Comparison of ENCODE assay signal across 8 cellular contexts in the genomic region with DNA sequence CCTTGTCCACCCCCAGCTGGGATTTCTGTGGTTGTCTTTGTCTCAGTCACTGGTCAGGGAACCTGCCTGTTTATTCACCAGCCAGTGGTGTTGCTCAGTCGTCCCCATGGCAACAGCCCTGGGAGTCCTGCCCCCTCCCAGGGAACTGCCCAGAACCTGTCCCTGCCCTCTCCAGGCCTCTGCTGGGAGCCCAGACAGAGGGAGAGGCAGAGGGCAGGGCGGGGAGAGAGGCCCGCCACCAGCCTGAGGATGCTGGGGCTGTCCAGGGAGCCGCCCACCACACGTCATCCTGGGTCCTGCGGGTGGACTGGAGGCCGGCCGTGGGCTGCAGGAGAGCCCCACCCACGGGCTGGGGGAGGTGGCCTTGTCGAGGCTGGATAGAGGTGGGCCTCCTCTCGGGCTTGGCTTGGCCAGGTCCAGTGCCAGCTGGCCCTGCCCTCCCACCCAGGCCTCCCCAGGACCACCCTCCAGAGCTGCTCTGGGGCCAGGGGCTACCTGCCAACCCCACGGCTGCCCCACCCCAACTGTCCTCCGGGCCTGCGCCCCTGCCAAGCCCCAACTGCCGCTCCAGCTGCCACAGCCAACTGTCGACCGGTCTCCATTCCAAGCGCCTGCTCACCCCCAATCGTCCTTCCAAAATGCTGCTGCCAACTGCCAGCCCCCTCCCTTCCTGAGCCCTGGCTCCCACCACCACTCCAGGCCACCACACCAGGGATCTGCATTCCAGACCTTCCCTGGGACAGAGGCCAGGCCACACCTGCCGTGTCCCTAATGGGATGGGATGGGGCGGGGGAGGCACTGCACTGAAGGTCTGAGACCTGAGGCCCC. TPM values are rescaled to one million over a fixed set of nuclear protein-coding genes. Genes with fewer than 3 reads are reported as not detected.
DNase-seq lines count a peak whose midpoint lies in the region; ATAC-seq, FAIRE-seq and TF ChIP-seq lines count a peak whose summit lies in the region.

No MANE protein-coding gene starts in this region.

- FAIRE-seq in islet of Langerhans (lab: Jason Lieb, UNC), result peak; percentile 9

- peaks cover 21% of the 10 kb centered on the region; the same call in 1 of the 2 replicates for H3K4me1 ChIP-seq in GM23338 (ENCODE audit: insufficient read depth)
- peaks cover 37% of the 10 kb centered on the region for H3K4me1 ChIP-seq in suprapubic skin

- no peaks in the 10 kb centered on the region for H3K9me3 ChIP-seq in suprapubic skin

- H3K27ac ChIP-seq in GM23338 (ENCODE audit: low read depth), result no peak overlapping the region
- peak overlapping the region; percentile 13 for H3K27ac ChIP-seq in caudate nucleus (ENCODE audit: low read depth, low read length)
- peak overlapping the region; percentile 24 for H3K27ac ChIP-seq in suprapubic skin

- H3K27ac Mint-ChIP-seq in GM23338, result peak overlapping the region; percentile 81; the same call in 1 of the 2 replicates

- 0 out of 2 replicates have a peak, but pooled peaks cover 12% of the 10 kb centered on the region for H3F3A ChIP-seq in GM23338 (replicated peaks; ENCODE audit: low read depth)

- DNase-seq in GM23338 (ENCODE audit: low spot score) (peak; percentile 98), NCI-H510A treated with DMSO at 0.1 percent for 48 hours (lab: John Stamatoyannopoulos, UW) (peak; percentile 40), caudate nucleus (lab: John Stamatoyannopoulos, UW) (peak in 33 of 61 donors; percentile 5 to 100 (median 25)), suprapubic skin (ENCODE audit: low spot score in 2 of 2) (peak in 1 of 2 donors; percentile 86)
- DNase-seq in stimulated activated CD4-positive, alpha-beta T cell treated with anti-CD3 and anti-CD28 coated beads, Interleukin-12 subunit alpha, Interleukin-12 subunit beta, amount 100 ng/mL, for 4 hours, result no peak

- H2AFZ ChIP-seq in GM23338, result no peak overlapping the region

- peak; percentile 88 for ATAC-seq in GM23338
- ATAC-seq in HG02798 (IDR thresholded peaks at IDR 0.05; ENCODE audit: poor library complexity, unreplicated experiment), result no peak
- no peak for ATAC-seq in GM18502 (IDR thresholded peaks at IDR 0.05; ENCODE audit: poor library complexity, unreplicated experiment)

- no peaks in the 10 kb centered on the region for H3K79me2 ChIP-seq in GM23338 (replicated peaks; ENCODE audit: insufficient read depth)

- no peak overlapping the region for H3K4me3 Mint-ChIP-seq in GM23338

- H3K4me1 Mint-ChIP-seq in GM23338, result peaks cover 24% of the 10 kb centered on the region

- H3K9me3 Mint-ChIP-seq in GM23338, result no peaks in the 10 kb centered on the region

- 6% methylated on average over 2 of the region's 21 CpGs for WGBS in suprapubic skin

- TF ChIP-seq CTCF in GM23338 (conservative IDR thresholded peaks at IDR 0.05; ENCODE audit: low read depth in 2 of 2) (peak in 1 of 2 experiments; percentile 38; a peak in 3 of 4 replicates), suprapubic skin (IDR thresholded peaks at IDR 0.05) (no peak)

- H3K36me3 ChIP-seq in GM23338 (ENCODE audit: insufficient read depth), result no peaks in the 10 kb centered on the region
- H3K36me3 ChIP-seq in suprapubic skin, result no peaks in the 10 kb centered on the region

- peak overlapping the region; percentile 66 for H3K4me2 ChIP-seq in GM23338

- H3K9me2 ChIP-seq in GM23338 (ENCODE audit: insufficient read depth), result no peaks in the 10 kb centered on the region

- peaks cover 27% of the 10 kb centered on the region for H3K27me3 ChIP-seq in GM23338 (ENCODE audit: insufficient read depth)
- H3K27me3 ChIP-seq in suprapubic skin, result no peaks in the 10 kb centered on the region

- TF ChIP-seq EP300 in suprapubic skin (IDR thresholded peaks at IDR 0.05), result no peak

- H3K4me3 ChIP-seq in GM23338 (peak overlapping the region; percentile 40; the same call in 1 of the 2 replicates), suprapubic skin (no peak overlapping the region)

- no peaks in the 10 kb centered on the region for H4K20me1 ChIP-seq in GM23338 (replicated peaks; ENCODE audit: insufficient read depth)

- H3K27me3 Mint-ChIP-seq in GM23338 (ENCODE audit: insufficient read depth, low read depth, poor library complexity), result peaks cover 19% of the 10 kb centered on the region

- TF ChIP-seq POLR2A in suprapubic skin (IDR thresholded peaks at IDR 0.05), result no peak

- H3K36me3 Mint-ChIP-seq in GM23338 (ENCODE audit: low read depth), result no peaks in the 10 kb centered on the region

TF ChIP-seq in GM23338, 12 proteins besides CTCF, POLR2A, EP300 and RAD21:
- TF ChIP-seq EZH2 (IDR thresholded peaks at IDR 0.05; ENCODE audit: low read depth, unreplicated experiment) (no peak), CREB1 (CRISPR knock-in tag; IDR thresholded peaks at IDR 0.05; ENCODE audit: low read depth) (no peak), NANOG (IDR thresholded peaks at IDR 0.05; ENCODE audit: borderline replicate concordance) (no peak), ZNF331 (CRISPR knock-in tag; IDR thresholded peaks at IDR 0.05; ENCODE audit: low read depth) (no peak), POLR2AphosphoS5 (IDR thresholded peaks at IDR 0.05; ENCODE audit: low read depth) (peak; percentile 34; the same call in 1 of the 2 replicates), REST (IDR thresholded peaks at IDR 0.05; ENCODE audit: unreplicated experiment) (no peak), ETS1 (IDR thresholded peaks at IDR 0.05) (no peak)

RNA-seq across cellular contexts. Expression of gene ZBTB46, which starts 4.2 kb away (rescaled TPM):
- 23.0 and 26.9 TPM in 2 replicates for total RNA-seq in GM23338 (2014; rRNA removed; shearing (Covaris generic))
- 3.2 TPM in 2 replicates for polyA plus RNA-seq in GM23338 (2016; fragmentation: Nextera tagmentation; extraction: Ambion mirVana)
- 1 to 10 TPM; 3.4 to 5.1 (median 4.4) TPM for total RNA-seq in suprapubic skin

RNA-seq across cellular contexts. Expression of gene ABHD16B, which starts 26.1 kb away (rescaled TPM):
- not detected in 2 replicates for total RNA-seq in GM23338 (2014; rRNA removed; shearing (Covaris generic))
- polyA plus RNA-seq in GM23338 (2016; fragmentation: Nextera tagmentation; extraction: Ambion mirVana), result not detected in 2 replicates
- total RNA-seq in suprapubic skin, result not detected

RNA-seq across cellular contexts. Expression of gene TPD52L2, which starts 29.8 kb away (rescaled TPM):
- total RNA-seq in GM23338 (2014; rRNA removed; shearing (Covaris generic)), result 103 and 104 TPM in 2 replicates
- 39.5 and 40.2 TPM in 2 replicates for polyA plus RNA-seq in GM23338 (2016; fragmentation: Nextera tagmentation; extraction: Ambion mirVana)
- 10 to 100 TPM; 66.5 to 87.4 (median 74.1) TPM for total RNA-seq in suprapubic skin

RNA-seq across cellular contexts. Expression of gene DNAJC5, which starts 59.7 kb away (rescaled TPM):
- total RNA-seq in GM23338 (2014; rRNA removed; shearing (Covaris generic)), result 29.5 and 33.5 TPM in 2 replicates
- polyA plus RNA-seq in GM23338 (2016; fragmentation: Nextera tagmentation; extraction: Ambion mirVana), result 6.9 and 7.1 TPM in 2 replicates
- total RNA-seq in suprapubic skin, result 10 to 100 TPM; 36.4 to 62.0 (median 53.7) TPM
